In the genomic region with DNA sequence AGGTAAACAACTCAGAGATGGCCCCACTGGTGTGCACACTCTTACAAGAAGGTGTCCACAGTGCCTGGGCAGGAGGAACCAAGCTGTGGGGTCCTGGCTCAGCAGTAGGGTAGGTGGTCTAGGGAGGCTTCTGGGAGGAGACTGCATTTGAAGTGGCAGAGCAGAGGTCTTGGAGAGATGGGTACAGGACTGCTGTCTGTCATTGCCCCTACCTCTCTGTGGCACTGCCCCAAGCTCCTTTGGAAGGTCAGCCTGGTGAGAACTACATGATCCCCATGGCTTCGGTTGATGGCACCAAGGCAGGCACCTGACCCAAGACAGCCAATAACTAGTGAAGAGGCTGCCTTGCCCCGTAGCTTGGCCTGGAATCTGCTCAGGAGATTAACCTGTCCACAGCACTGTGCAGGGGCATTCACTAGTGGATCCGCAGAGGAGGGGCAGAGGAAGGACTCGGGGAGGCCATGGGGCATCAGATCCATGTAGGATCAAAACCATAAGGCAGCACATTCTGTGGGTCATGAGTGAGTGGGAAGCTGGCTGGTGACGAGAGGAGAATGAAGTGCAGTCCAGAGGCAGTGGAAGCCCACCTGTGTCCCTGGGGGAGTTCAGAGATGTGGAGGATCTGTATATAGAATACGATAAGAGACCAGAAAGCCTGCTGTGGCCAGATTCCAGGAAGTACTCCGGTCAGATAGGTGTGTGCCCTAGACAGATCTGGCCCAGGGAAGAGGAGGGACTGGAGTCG, we compare ENCODE assay signal across 2 cellular contexts.
TF ChIP-seq lines count a peak whose summit lies in the region.

No MANE protein-coding gene starts in this region.

TF ChIP-seq in K562, 482 proteins besides CTCF, POLR2A, EP300 and RAD21:
- TF ChIP-seq U2AF2 (optimal IDR thresholded peaks at IDR 0.05; ENCODE audit: low read depth, low read length): no peak
- no peak for TF ChIP-seq NELFE (IDR thresholded peaks at IDR 0.05; ENCODE audit: insufficient read depth, insufficient read length)
- TF ChIP-seq, protein P1, sequence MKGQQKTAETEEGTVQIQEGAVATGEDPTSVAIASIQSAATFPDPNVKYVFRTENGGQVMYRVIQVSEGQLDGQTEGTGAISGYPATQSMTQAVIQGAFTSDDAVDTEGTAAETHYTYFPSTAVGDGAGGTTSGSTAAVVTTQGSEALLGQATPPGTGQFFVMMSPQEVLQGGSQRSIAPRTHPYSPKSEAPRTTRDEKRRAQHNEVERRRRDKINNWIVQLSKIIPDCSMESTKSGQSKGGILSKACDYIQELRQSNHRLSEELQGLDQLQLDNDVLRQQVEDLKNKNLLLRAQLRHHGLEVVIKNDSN (CRISPR knock-in tag; IDR thresholded peaks at IDR 0.05): peak; percentile 35; the same call in 1 of the 2 replicates
- no peak for TF ChIP-seq NR1H2 (CRISPR knock-in tag; IDR thresholded peaks at IDR 0.05)
- no peak for TF ChIP-seq ELF4 (CRISPR knock-in tag; IDR thresholded peaks at IDR 0.05)
- TF ChIP-seq, protein P2, sequence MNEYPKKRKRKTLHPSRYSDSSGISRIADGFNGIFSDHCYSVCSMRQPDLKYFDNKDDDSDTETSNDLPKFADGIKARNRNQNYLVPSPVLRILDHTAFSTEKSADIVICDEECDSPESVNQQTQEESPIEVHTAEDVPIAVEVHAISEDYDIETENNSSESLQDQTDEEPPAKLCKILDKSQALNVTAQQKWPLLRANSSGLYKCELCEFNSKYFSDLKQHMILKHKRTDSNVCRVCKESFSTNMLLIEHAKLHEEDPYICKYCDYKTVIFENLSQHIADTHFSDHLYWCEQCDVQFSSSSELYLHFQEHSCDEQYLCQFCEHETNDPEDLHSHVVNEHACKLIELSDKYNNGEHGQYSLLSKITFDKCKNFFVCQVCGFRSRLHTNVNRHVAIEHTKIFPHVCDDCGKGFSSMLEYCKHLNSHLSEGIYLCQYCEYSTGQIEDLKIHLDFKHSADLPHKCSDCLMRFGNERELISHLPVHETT (CRISPR knock-in tag; conservative IDR thresholded peaks at IDR 0.05 in 1 of 2, IDR thresholded peaks at IDR 0.05 in 1 of 2): no peak
- TF ChIP-seq, protein P3, sequence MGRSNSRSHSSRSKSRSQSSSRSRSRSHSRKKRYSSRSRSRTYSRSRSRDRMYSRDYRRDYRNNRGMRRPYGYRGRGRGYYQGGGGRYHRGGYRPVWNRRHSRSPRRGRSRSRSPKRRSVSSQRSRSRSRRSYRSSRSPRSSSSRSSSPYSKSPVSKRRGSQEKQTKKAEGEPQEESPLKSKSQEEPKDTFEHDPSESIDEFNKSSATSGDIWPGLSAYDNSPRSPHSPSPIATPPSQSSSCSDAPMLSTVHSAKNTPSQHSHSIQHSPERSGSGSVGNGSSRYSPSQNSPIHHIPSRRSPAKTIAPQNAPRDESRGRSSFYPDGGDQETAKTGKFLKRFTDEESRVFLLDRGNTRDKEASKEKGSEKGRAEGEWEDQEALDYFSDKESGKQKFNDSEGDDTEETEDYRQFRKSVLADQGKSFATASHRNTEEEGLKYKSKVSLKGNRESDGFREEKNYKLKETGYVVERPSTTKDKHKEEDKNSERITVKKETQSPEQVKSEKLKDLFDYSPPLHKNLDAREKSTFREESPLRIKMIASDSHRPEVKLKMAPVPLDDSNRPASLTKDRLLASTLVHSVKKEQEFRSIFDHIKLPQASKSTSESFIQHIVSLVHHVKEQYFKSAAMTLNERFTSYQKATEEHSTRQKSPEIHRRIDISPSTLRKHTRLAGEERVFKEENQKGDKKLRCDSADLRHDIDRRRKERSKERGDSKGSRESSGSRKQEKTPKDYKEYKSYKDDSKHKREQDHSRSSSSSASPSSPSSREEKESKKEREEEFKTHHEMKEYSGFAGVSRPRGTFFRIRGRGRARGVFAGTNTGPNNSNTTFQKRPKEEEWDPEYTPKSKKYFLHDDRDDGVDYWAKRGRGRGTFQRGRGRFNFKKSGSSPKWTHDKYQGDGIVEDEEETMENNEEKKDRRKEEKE (IDR thresholded peaks at IDR 0.05; ENCODE audit: borderline replicate concordance in 1 of 2, control insufficient read depth in 1 of 2, low read depth in 2 of 2, low read length in 1 of 2): no peak
- TF ChIP-seq, protein P4, sequence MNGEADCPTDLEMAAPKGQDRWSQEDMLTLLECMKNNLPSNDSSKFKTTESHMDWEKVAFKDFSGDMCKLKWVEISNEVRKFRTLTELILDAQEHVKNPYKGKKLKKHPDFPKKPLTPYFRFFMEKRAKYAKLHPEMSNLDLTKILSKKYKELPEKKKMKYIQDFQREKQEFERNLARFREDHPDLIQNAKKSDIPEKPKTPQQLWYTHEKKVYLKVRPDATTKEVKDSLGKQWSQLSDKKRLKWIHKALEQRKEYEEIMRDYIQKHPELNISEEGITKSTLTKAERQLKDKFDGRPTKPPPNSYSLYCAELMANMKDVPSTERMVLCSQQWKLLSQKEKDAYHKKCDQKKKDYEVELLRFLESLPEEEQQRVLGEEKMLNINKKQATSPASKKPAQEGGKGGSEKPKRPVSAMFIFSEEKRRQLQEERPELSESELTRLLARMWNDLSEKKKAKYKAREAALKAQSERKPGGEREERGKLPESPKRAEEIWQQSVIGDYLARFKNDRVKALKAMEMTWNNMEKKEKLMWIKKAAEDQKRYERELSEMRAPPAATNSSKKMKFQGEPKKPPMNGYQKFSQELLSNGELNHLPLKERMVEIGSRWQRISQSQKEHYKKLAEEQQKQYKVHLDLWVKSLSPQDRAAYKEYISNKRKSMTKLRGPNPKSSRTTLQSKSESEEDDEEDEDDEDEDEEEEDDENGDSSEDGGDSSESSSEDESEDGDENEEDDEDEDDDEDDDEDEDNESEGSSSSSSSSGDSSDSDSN (IDR thresholded peaks at IDR 0.05; ENCODE audit: borderline replicate concordance in 1 of 2, low read depth in 2 of 2, low read length in 2 of 2): no peak
- no peak for TF ChIP-seq EZH2 (IDR thresholded peaks at IDR 0.05; ENCODE audit: borderline replicate concordance, low read depth, low read length)
- no peak for TF ChIP-seq HDAC6 (IDR thresholded peaks at IDR 0.05; ENCODE audit: low read depth, low read length)
- no peak for TF ChIP-seq ZSCAN29 (IDR thresholded peaks at IDR 0.05)
- no peak for TF ChIP-seq CC2D1A (IDR thresholded peaks at IDR 0.05)
- no peak for TF ChIP-seq ZNF586 (CRISPR knock-in tag; conservative IDR thresholded peaks at IDR 0.05)
- TF ChIP-seq CBFA2T3 (IDR thresholded peaks at IDR 0.05): 0 out of 2 replicates have a peak, but pooled peaks have one; percentile 9
- no peak for TF ChIP-seq BRD9 (IDR thresholded peaks at IDR 0.05; ENCODE audit: low read depth, partially characterized antibody)
- 0 out of 2 replicates have a peak, but pooled peaks have one; percentile 16 for TF ChIP-seq MEF2A (IDR thresholded peaks at IDR 0.05; ENCODE audit: control insufficient read depth, low read depth, low read length)
- no peak for TF ChIP-seq HNRNPH1 (optimal IDR thresholded peaks at IDR 0.05; ENCODE audit: low read depth, low read length)
- no peak for TF ChIP-seq COPS2 (conservative IDR thresholded peaks at IDR 0.05)
- TF ChIP-seq HDAC1 (IDR thresholded peaks at IDR 0.05): no peak

TF ChIP-seq in HepG2, 621 proteins besides CTCF, POLR2A, EP300 and RAD21:
- TF ChIP-seq ATF7-NPFF (CRISPR knock-in tag; IDR thresholded peaks at IDR 0.05; ENCODE audit: low read depth) (no peak), MEIS2 (CRISPR knock-in tag; IDR thresholded peaks at IDR 0.05) (no peak), ZNF468 (CRISPR knock-in tag; IDR thresholded peaks at IDR 0.05) (no peak), HOXA7 (CRISPR knock-in tag; IDR thresholded peaks at IDR 0.05) (no peak), NR2C2 (CRISPR knock-in tag; IDR thresholded peaks at IDR 0.05; ENCODE audit: borderline replicate concordance) (0 out of 2 replicates have a peak, but pooled peaks have one; percentile 34), CENPX (CRISPR knock-in tag; IDR thresholded peaks at IDR 0.05) (no peak)
TF ChIP-seq in HepG2: peak in this region for 1.
